Comparison of ENCODE assay signal across 9 cellular contexts in the genomic region with DNA sequence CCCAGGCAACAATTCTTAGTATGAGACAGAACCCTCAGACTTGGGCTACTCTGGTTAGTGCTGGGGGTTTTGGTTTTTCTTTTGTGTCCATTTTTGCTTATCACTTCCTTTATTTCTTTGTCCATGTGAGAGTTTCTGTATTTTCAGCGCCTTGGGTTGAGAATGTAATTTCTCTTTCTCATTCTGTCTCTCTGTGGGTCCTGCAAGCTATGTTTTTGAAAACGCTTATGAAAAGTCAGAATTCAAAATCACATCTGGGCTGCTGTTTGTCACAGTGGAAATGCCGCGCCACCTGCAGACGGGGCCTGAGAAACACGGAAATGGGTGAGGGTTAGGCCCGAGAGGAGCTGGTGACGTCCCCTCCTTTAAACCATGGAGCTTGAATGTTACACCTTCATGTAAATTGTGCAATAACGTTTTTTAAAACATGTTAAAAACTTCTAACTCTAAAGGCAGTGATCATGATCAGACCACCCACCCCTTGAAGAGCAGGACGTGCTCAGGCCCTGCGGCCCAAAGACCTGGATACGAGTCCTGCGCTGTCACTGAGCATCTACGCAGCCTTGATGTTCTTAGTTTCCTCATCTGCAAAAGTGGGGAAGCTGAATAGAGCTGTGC. TPM values are rescaled to one million over a fixed set of nuclear protein-coding genes. Genes with fewer than 3 reads are reported as not detected.
DNase-seq lines count a peak whose midpoint lies in the region; TF ChIP-seq lines count a peak whose summit lies in the region.
"Had no signal": no experiment of that assay in that cellular context is flagged by ENCODE, and none has a peak within 500 bp of the region (broad histone marks: within the 10 kb centered on the region; RNA-seq: fewer than 3 reads in every experiment).

No MANE protein-coding gene starts in this region.

- H3K27ac ChIP-seq in ascending aorta: peak overlapping the region; percentile 69 to 85
- H3K27ac ChIP-seq: VCaP had no signal

- no peaks in the 10 kb centered on the region for H3K9me3 ChIP-seq in ES-I3 (ENCODE audit: control insufficient read depth, insufficient read depth, low read length)
- H3K9me3 ChIP-seq in ascending aorta: no peaks in the 10 kb centered on the region

- H3K9me3 Mint-ChIP-seq in HFFc6: no peaks in the 10 kb centered on the region
- no peaks in the 10 kb centered on the region for H3K9me3 Mint-ChIP-seq in nephron progenitor cell

- no peaks in the 10 kb centered on the region for H3K36me3 ChIP-seq in ES-I3 (ENCODE audit: insufficient read depth, low read length)
- H3K36me3 ChIP-seq in ascending aorta: no peaks in the 10 kb centered on the region

- no peak overlapping the region for H3K4me3 ChIP-seq in ascending aorta

- H3K9ac ChIP-seq in ES-I3 (ENCODE audit: low read depth, low read length): 0 out of 2 replicates have a peak overlapping the region, but pooled peaks have one; percentile 9

- H3K27me3 Mint-ChIP-seq in HFFc6 (ENCODE audit: insufficient read depth): peaks cover 1% of the 10 kb centered on the region
- H3K27me3 Mint-ChIP-seq in nephron progenitor cell (ENCODE audit: low read depth, poor library complexity): peaks cover 2% of the 10 kb centered on the region

- no peak for DNase-seq in HFFc6
- no peak for DNase-seq in ascending aorta (ENCODE audit: low spot score in 2 of 2)
- no peak for DNase-seq in nephron progenitor cell
- DNase-seq in NCI-H345 treated with DMSO at 0.1 percent for 48 hours (lab: John Stamatoyannopoulos, UW; ENCODE audit: unreplicated experiment): no peak
- no peak for DNase-seq in NCI-H524 treated with DMSO at 0.1 percent for 48 hours (lab: John Stamatoyannopoulos, UW)
- DNase-seq in midbrain (lab: John Stamatoyannopoulos, UW): no peak
- no peak for DNase-seq in cerebellum (ENCODE audit: low spot score)

- H3K4me1 ChIP-seq in ES-I3 (ENCODE audit: insufficient read depth, low read length) (peaks cover 27% of the 10 kb centered on the region), ascending aorta (peaks cover 38 to 77% of the 10 kb centered on the region in 2 donors)

- H3K27ac Mint-ChIP-seq in HFFc6: peak overlapping the region; percentile 96
- H3K27ac Mint-ChIP-seq in nephron progenitor cell: peak overlapping the region; percentile 100

- peaks cover 84% of the 10 kb centered on the region for H3K4me1 Mint-ChIP-seq in HFFc6 (ENCODE audit: low read depth)
- peaks cover 98% of the 10 kb centered on the region for H3K4me1 Mint-ChIP-seq in nephron progenitor cell

- H3K4me3 Mint-ChIP-seq in HFFc6: peak overlapping the region; percentile 78
- no peak overlapping the region for H3K4me3 Mint-ChIP-seq in nephron progenitor cell

- TF ChIP-seq CTCF in HFFc6 (IDR thresholded peaks at IDR 0.05) (no peak), ascending aorta (IDR thresholded peaks at IDR 0.05) (no peak), nephron progenitor cell (IDR thresholded peaks at IDR 0.05) (no peak)

- no peaks in the 10 kb centered on the region for H3K27me3 ChIP-seq in ascending aorta

- intact Hi-C loops in ascending aorta (cut with DNase I): loop anchor here (2.0 kb wide), 2 partner anchors 15 to 23 kb away; no protein-coding TSS in a partner anchor

- H3K36me3 Mint-ChIP-seq in HFFc6 (ENCODE audit: low read depth) (peaks cover 26% of the 10 kb centered on the region), nephron progenitor cell (ENCODE audit: low read depth) (peaks cover 6% of the 10 kb centered on the region)

RNA-seq across cellular contexts. Expression of gene JDP2, which starts 26.1 kb away (rescaled TPM):
- 10 to 100 TPM; 48.0 to 67.8 (median 61.8) TPM for total RNA-seq in HFFc6 (2021; fragmentation: NEBNext Ultra II Directional; extraction: Animal tissue kit (Norgen Biotek cat#: 25700))
- total RNA-seq in ascending aorta (213 TPM), cerebellum (6.4 TPM)
